ENCODE assay signal across 8 cellular contexts in the genomic region with DNA sequence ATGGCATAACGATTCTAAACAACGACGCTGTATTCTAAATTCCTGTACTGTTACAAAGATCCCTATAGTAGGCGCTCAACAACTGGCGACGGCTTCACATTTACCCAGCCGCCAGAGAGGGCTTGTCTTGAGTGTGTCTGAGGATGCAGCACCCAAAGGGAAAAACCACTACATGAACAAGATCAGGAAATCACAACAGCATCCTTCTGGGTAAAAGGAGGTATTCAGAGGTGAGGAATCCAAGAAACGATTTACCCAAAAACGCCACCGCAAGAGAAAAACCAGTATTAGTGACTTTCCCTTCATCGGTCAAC. TPM values are rescaled to one million over a fixed set of nuclear protein-coding genes. Genes with fewer than 3 reads are reported as not detected.
DNase-seq lines count a peak whose midpoint lies in the region; ATAC-seq, FAIRE-seq and TF ChIP-seq lines count a peak whose summit lies in the region.

No MANE protein-coding gene starts in this region.

- no peaks in the 10 kb centered on the region for H3K27me3 ChIP-seq in bronchial epithelial cell (ENCODE audit: control insufficient read depth, insufficient read depth, low read length)

- ATAC-seq in GM18519 (IDR thresholded peaks at IDR 0.05; ENCODE audit: low FRiP score, unreplicated experiment) (peak; percentile 59), HG03064 (IDR thresholded peaks at IDR 0.05; ENCODE audit: low read depth, unreplicated experiment) (peak; percentile 83)

- TF ChIP-seq CTCF in bronchial epithelial cell (IDR thresholded peaks at IDR 0.05; ENCODE audit: insufficient read depth, low read length, severe bottlenecking) = peak; percentile 64

- FAIRE-seq in bronchial epithelial cell (lab: Jason Lieb, UNC) = no peak

- DNase-seq in ACHN = peak; percentile 78
- DNase-seq in NCI-H2107 (lab: John Stamatoyannopoulos, UW) = peak; percentile 43
- DNase-seq in UCSD-AML1 (lab: John Stamatoyannopoulos, UW; ENCODE audit: unreplicated experiment) = peak; percentile 53
- DNase-seq in bronchial epithelial cell (ENCODE audit: low read depth) = peak; percentile 81
- peak; percentile 90 for DNase-seq in iris pigment epithelial cell (ENCODE audit: low read depth)
- peak; percentile 55 for DNase-seq in stimulated activated CD4-positive, alpha-beta T cell treated with anti-CD3 and anti-CD28 coated beads, Interleukin-12 subunit alpha, Interleukin-12 subunit beta, amount 100 ng/mL, for 4 hours

- no peaks in the 10 kb centered on the region for H3K36me3 ChIP-seq in bronchial epithelial cell (ENCODE audit: control insufficient read depth, insufficient read depth, low read length)

- H3K4me3 ChIP-seq in bronchial epithelial cell (ENCODE audit: low read depth, low read length) = peak overlapping the region; percentile 75

- in situ Hi-C loops in ACHN (cut with HindIII; ENCODE audit: low pct_ligation_motif_present, low pct_unique_long_range_greater_than_20kb, low sequenced_read_pairs) = no loop called here

RNA-seq across cellular contexts. Expression of a gene that starts 0.7 kb away (rescaled TPM):
- 9.7 and 10.1 TPM in 2 replicates for total RNA-seq in bronchial epithelial cell

RNA-seq across cellular contexts. Expression of a gene that starts 43.1 kb away (rescaled TPM):
- total RNA-seq in bronchial epithelial cell = 57.1 and 66.4 TPM in 2 replicates

Comparison
In these comparisons a context has a peak if more than half of its experiments do, and no peak if none do; other contexts are left out.
1. Peak in every context shown above with its lines: DNase-seq, ATAC-seq and H3K4me3 ChIP-seq.